ENCODE assay signal across 8 cellular contexts in the genomic region with DNA sequence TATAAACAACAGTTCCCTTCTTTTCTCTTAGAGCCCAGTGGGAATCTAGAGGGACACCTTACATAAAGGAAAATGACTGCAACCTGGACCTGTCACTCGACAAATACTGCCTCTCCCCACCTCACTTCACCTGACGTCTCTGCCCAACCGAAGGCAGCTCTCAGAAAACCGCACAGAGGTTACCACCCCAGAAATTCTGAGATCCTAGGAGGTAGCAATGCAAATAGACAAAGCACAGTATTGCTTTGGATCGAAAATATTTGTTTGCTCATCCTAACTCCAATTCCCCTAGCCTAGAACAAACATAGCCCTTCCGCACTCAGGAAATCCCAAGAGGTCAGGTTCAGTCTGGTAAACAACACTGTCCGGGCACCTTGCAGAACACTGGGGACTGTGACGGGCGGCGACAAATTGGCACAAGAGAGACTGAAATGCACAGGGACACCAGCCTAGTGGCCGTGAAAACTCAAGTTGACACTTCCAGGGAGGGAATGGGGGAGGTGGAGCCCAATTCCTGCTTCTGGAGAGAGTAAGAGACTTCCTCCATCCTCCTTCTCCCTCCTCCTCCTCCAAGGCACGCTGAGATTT. TPM values are rescaled to one million over a fixed set of nuclear protein-coding genes. Genes with fewer than 3 reads are reported as not detected.
DNase-seq lines count a peak whose midpoint lies in the region; ATAC-seq, FAIRE-seq and TF ChIP-seq lines count a peak whose summit lies in the region.

No MANE protein-coding gene starts in this region.

- H2AFZ ChIP-seq in GM23248 (peak overlapping the region; percentile 99), Loucy (ENCODE audit: low read length) (peak overlapping the region; percentile 95)

- H3K4me1 ChIP-seq in GM23248 (ENCODE audit: insufficient read depth) (peaks cover 24% of the 10 kb centered on the region), Loucy (ENCODE audit: insufficient read depth, low read length, poor library complexity, severe bottlenecking) (peaks cover 25% of the 10 kb centered on the region), ovary (ENCODE audit: insufficient read depth) (peaks cover 6% of the 10 kb centered on the region)

- no peak for FAIRE-seq in frontal cortex (lab: Jason Lieb, UNC)

- H3K27ac ChIP-seq in GM23248 (peak overlapping the region; percentile 87), ovary (peak overlapping the region; percentile 94 to 95)

- H3F3A ChIP-seq in GM23248 (ENCODE audit: insufficient read depth) = peaks cover 31% of the 10 kb centered on the region
- H3F3A ChIP-seq in Loucy (ENCODE audit: low read depth) = 0 out of 2 replicates have a peak, but pooled peaks cover 3% of the 10 kb centered on the region

- H3K79me2 ChIP-seq in GM23248 (ENCODE audit: insufficient read depth) (peaks cover 43% of the 10 kb centered on the region), Loucy (ENCODE audit: insufficient read depth, low read length) (peaks cover 37% of the 10 kb centered on the region)

- H3K9me3 ChIP-seq in GM23248 (ENCODE audit: low read depth) = no peaks in the 10 kb centered on the region
- peaks cover 5% of the 10 kb centered on the region; the same call in 1 of the 2 replicates for H3K9me3 ChIP-seq in Loucy (ENCODE audit: insufficient read depth, low read depth, low read length)
- no peaks in the 10 kb centered on the region for H3K9me3 ChIP-seq in ovary

- TF ChIP-seq CTCF in Loucy (conservative IDR thresholded peaks at IDR 0.05; ENCODE audit: low read length) = no peak
- no peak for TF ChIP-seq CTCF in ovary (IDR thresholded peaks at IDR 0.05)

- H3K36me3 Mint-ChIP-seq in activated T-cell treated with anti-CD3 and anti-CD28 coated beads, Interleukin-2, amount 50 U/mL, for 72 hours (ENCODE audit: insufficient read depth in 2 of 2) = peaks cover 22 to 26% of the 10 kb centered on the region in 2 donors

- in situ Hi-C loops in GM23248 (cut with MboI) = no loop called here

- intact Hi-C loops in ovary (cut with DNase I) = loop anchor here in 1 of 4 donors (5.0 kb wide), 1 partner anchor 45 kb away; the partner anchor contains the start of gene FJX1
- intact Hi-C loops in posterior vena cava (cut with DNase I) = loop anchor here in 1 of 2 donors (5.0 kb wide), 1 partner anchor 45 kb away; the partner anchor contains the start of gene FJX1

- H3K9ac ChIP-seq in GM23248 (peak overlapping the region; percentile 91), Loucy (ENCODE audit: low read depth, low read length, poor library complexity, severe bottlenecking) (peak overlapping the region; percentile 71)

- H3K9me3 Mint-ChIP-seq in activated T-cell treated with anti-CD3 and anti-CD28 coated beads, Interleukin-2, amount 50 U/mL, for 72 hours = peaks cover 14 to 15% of the 10 kb centered on the region in 2 donors

- WGBS in GM23248 (ENCODE audit: low coverage in 1 of 2, low lambda C conversion rate in 2 of 2, missing lambda C conversion rate in 2 of 2), 2 experiments = 1 to 2% methylated on average over 12 of the region's 12 CpGs
- WGBS in ovary, 3 donors = 0% methylated on average over 12 of the region's 12 CpGs

- H3K4me3 Mint-ChIP-seq in activated T-cell treated with anti-CD3 and anti-CD28 coated beads, Interleukin-2, amount 50 U/mL, for 72 hours = peak overlapping the region; percentile 91 to 96

- H3K27ac Mint-ChIP-seq in activated T-cell treated with anti-CD3 and anti-CD28 coated beads, Interleukin-2, amount 50 U/mL, for 72 hours = peak overlapping the region; percentile 93

- DNase-seq in SIG-M5 treated with dmso at 0.1 percent for 504 hours (lab: John Stamatoyannopoulos, UW; ENCODE audit: unreplicated experiment) (peak; percentile 7), SIG-M5 (lab: John Stamatoyannopoulos, UW) (no peak), GM23248 (peak; percentile 38), frontal cortex (ENCODE audit: low spot score in 2 of 2) (peak; percentile 24 to 29), ovary (no peak), posterior vena cava (ENCODE audit: low spot score) (no peak)
- peak; percentile 3 to 15 for DNase-seq in activated T-cell treated with anti-CD3 and anti-CD28 coated beads, Interleukin-2, amount 50 U/mL, for 72 hours

- no peak for TF ChIP-seq POLR2A in ovary (IDR thresholded peaks at IDR 0.05)

- peaks cover 7% of the 10 kb centered on the region; the same call in 1 of the 2 replicates for H3K36me3 ChIP-seq in GM23248 (ENCODE audit: low read depth)
- no peaks in the 10 kb centered on the region for H3K36me3 ChIP-seq in Loucy (ENCODE audit: insufficient read depth, low read length)
- no peaks in the 10 kb centered on the region for H3K36me3 ChIP-seq in ovary

- no peaks in the 10 kb centered on the region for H3K27me3 Mint-ChIP-seq in activated T-cell treated with anti-CD3 and anti-CD28 coated beads, Interleukin-2, amount 50 U/mL, for 72 hours (ENCODE audit: low read depth)

- H3K4me1 Mint-ChIP-seq in activated T-cell treated with anti-CD3 and anti-CD28 coated beads, Interleukin-2, amount 50 U/mL, for 72 hours (ENCODE audit: low read depth) = peaks cover 46% of the 10 kb centered on the region

- no peaks in the 10 kb centered on the region for H3K9me2 ChIP-seq in GM23248 (ENCODE audit: insufficient read depth)
- H3K9me2 ChIP-seq in Loucy (replicated peaks; ENCODE audit: low read depth, low read length) = no peaks in the 10 kb centered on the region

- H3K4me2 ChIP-seq in GM23248 (ENCODE audit: unreplicated experiment) (peak overlapping the region; percentile 100), Loucy (ENCODE audit: low read depth, low read length, poor library complexity, severe bottlenecking) (peak overlapping the region; percentile 93)

- peak overlapping the region; percentile 96 for H3K4me3 ChIP-seq in GM23248
- peak overlapping the region; percentile 81 for H3K4me3 ChIP-seq in Loucy (ENCODE audit: low read length, poor library complexity, severe bottlenecking)
- peak overlapping the region; percentile 71 for H3K4me3 ChIP-seq in ovary

- TF ChIP-seq EP300 in ovary (IDR thresholded peaks at IDR 0.05) = no peak

- peak; percentile 25 to 37 for ATAC-seq in activated T-cell treated with anti-CD3 and anti-CD28 coated beads, Interleukin-2, amount 50 U/mL, for 72 hours (replicated peaks in 1 of 2)

- H3K27me3 ChIP-seq in GM23248 (replicated peaks; ENCODE audit: insufficient read depth) (no peaks in the 10 kb centered on the region), Loucy (ENCODE audit: insufficient read depth, low read length, poor library complexity, severe bottlenecking) (peaks cover 36% of the 10 kb centered on the region), ovary (no peaks in the 10 kb centered on the region)

- H4K20me1 ChIP-seq in GM23248 (ENCODE audit: insufficient read depth) = no peaks in the 10 kb centered on the region
- H4K20me1 ChIP-seq in Loucy (ENCODE audit: insufficient read depth, low read length, poor library complexity, severe bottlenecking) = no peaks in the 10 kb centered on the region

RNA-seq across cellular contexts. Expression of gene TRIM44, which starts 0.4 kb away (rescaled TPM):
- total RNA-seq in GM23248 (2014; rRNA removed; shearing (Covaris generic)) = 17.3 and 37.1 TPM in 2 replicates
- 27.6 and 32.2 TPM in 2 replicates for polyA plus RNA-seq in GM23248 (2016; fragmentation: Nextera tagmentation; extraction: Ambion mirVana)
- 10 to 100 TPM; 45.8 to 53.1 TPM for total RNA-seq in activated T-cell treated with anti-CD3 and anti-CD28 coated beads, Interleukin-2, amount 50 U/mL, for 72 hours
- 13.5 TPM for total RNA-seq in frontal cortex
- total RNA-seq in ovary = 10 to 100 TPM; 13.0 to 54.6 (median 45.7) TPM
- polyA plus RNA-seq in ovary = 10 to 100 TPM in 1 of 2 donors, 1 to 10 TPM in 1; 9.9 to 50.0 TPM
- 10 to 100 TPM; 56.5 to 67.6 TPM for total RNA-seq in posterior vena cava

RNA-seq across cellular contexts. Expression of gene FJX1, which starts 43.9 kb away (rescaled TPM):
- total RNA-seq in GM23248 (2014; rRNA removed; shearing (Covaris generic)) = 30.9 and 37.0 TPM in 2 replicates
- 12.4 and 12.5 TPM in 2 replicates for polyA plus RNA-seq in GM23248 (2016; fragmentation: Nextera tagmentation; extraction: Ambion mirVana)
- total RNA-seq in activated T-cell treated with anti-CD3 and anti-CD28 coated beads, Interleukin-2, amount 50 U/mL, for 72 hours = under 1 TPM; 0.46 to 0.89 TPM
- 50.1 TPM for total RNA-seq in frontal cortex
- total RNA-seq in ovary = 10 to 100 TPM in 3 of 7 donors, 1 to 10 TPM in 4; 6.4 to 40.2 (median 9.4) TPM
- polyA plus RNA-seq in ovary = 1 to 10 TPM; 5.5 TPM
- total RNA-seq in posterior vena cava = 10 to 100 TPM in 1 of 2 donors, 1 to 10 TPM in 1; 5.8 to 11.2 TPM

Comparison
In these comparisons a context has a peak if more than half of its experiments do, and no peak if none do; other contexts are left out.
1. DNase-seq: peak in SIG-M5 treated with dmso at 0.1 percent for 504 hours (single experiment), GM23248 (single experiment), activated T-cell treated with anti-CD3 and anti-CD28 coated beads, Interleukin-2, amount 50 U/mL, for 72 hours (2 of 2) and frontal cortex (2 of 2); none in SIG-M5 (single experiment), ovary (0 of 5) and posterior vena cava (single experiment).
2. Peak in every context shown above with its lines, with median percentiles within 50 percentile points of each other: H3K4me3 ChIP-seq.